Comparison of ENCODE assay signal across 26 cellular contexts in genomic region chr15:49062900-49063299, GRCh38.
"Had no signal": no experiment of that assay in that cellular context is flagged by ENCODE, and none has a peak within 500 bp of the region (broad histone marks: within the 10 kb centered on the region; RNA-seq: fewer than 3 reads in every experiment).

No MANE protein-coding gene starts in this region.

- H3K4me3 Mint-ChIP-seq: activated naive CD8-positive, alpha-beta T cell; central memory CD8-positive, alpha-beta T cell; dendritic cell treated with granulocyte-macrophage colony-stimulating factor and Interleukin-4, amounts not matched to agents 40 ng/mL and 50 ng/mL, for 4 days; endodermal cell; mesothelial cell of epicardium; naive thymus-derived CD4-positive, alpha-beta T cell; neural crest cell; stimulated activated effector memory CD8-positive, alpha-beta T cell treated with anti-CD3 and anti-CD28 coated beads, Interleukin-12 subunit alpha, Interleukin-12 subunit beta, amount 100 ng/mL, for 72 hours; stimulated activated naive CD8-positive, alpha-beta T cell treated with anti-CD3 and anti-CD28 coated beads, Interleukin-15, Interleukin-2, amounts not matched to agents 100 ng/mL and 50 ng/mL, for 24 hours; T-helper 2 cell treated with Interferon-gamma antibody and Interleukin-4, amounts not matched to agents 5 μg/mL and 100 μg/mL, for 36 hours had no signal

- DNase-seq: activated CD4-positive, alpha-beta T cell treated with anti-CD3 and anti-CD28 coated beads for 48 hours; activated CD4-positive, alpha-beta T cell treated with anti-CD3 and anti-CD28 coated beads, Interleukin-2, amount 50 U/mL, for 48 hours; activated CD8-positive, alpha-beta memory T cell treated with anti-CD3 and anti-CD28 coated beads for 24 hours; activated effector memory CD4-positive, alpha-beta T cell treated with Interleukin-2 at 50 U/mL for 16 hours; activated naive CD4-positive, alpha-beta T cell treated with Interleukin-2 at 50 U/mL for 16 hours; foreskin fibroblast; heart right ventricle; left ventricle myocardium inferior; naive thymus-derived CD4-positive, alpha-beta T cell; stimulated activated CD4-positive, alpha-beta T cell treated with anti-CD3 and anti-CD28 coated beads, Interleukin-4, amount 100 ng/mL, for 24 hours had no signal

- FAIRE-seq: bronchial epithelial cell, small intestine had no signal

- ATAC-seq: esophagus mucosa; heart right ventricle; sciatic nerve; stimulated activated effector memory CD8-positive, alpha-beta T cell treated with anti-CD3 and anti-CD28 coated beads, Interleukin-12 subunit alpha, Interleukin-12 subunit beta, amount 100 ng/mL, for 72 hours had no signal

- H3K27me3 ChIP-seq: upper lobe of left lung, vagina had no signal

- H3K4me1 Mint-ChIP-seq: central memory CD8-positive, alpha-beta T cell; neural crest cell; stimulated activated effector memory CD8-positive, alpha-beta T cell treated with anti-CD3 and anti-CD28 coated beads, Interleukin-12 subunit alpha, Interleukin-12 subunit beta, amount 100 ng/mL, for 72 hours had no signal

- H3K4me1 ChIP-seq: vagina had no signal

- H3K9me3 ChIP-seq: heart right ventricle, left ventricle myocardium inferior, upper lobe of left lung, vagina had no signal

- H3K27me3 Mint-ChIP-seq: activated naive CD8-positive, alpha-beta T cell; dendritic cell treated with granulocyte-macrophage colony-stimulating factor and Interleukin-4, amounts not matched to agents 40 ng/mL and 50 ng/mL, for 4 days; progenitor cell of endocrine pancreas had no signal

- H3K27ac ChIP-seq: heart right ventricle, left ventricle myocardium inferior, upper lobe of left lung, vagina had no signal

- H3K27ac Mint-ChIP-seq: activated naive CD8-positive, alpha-beta T cell; dendritic cell treated with granulocyte-macrophage colony-stimulating factor and Interleukin-4, amounts not matched to agents 40 ng/mL and 50 ng/mL, for 4 days; endodermal cell; mesothelial cell of epicardium; progenitor cell of endocrine pancreas; stimulated activated effector memory CD8-positive, alpha-beta T cell treated with anti-CD3 and anti-CD28 coated beads, Interleukin-12 subunit alpha, Interleukin-12 subunit beta, amount 100 ng/mL, for 72 hours; stimulated activated naive CD8-positive, alpha-beta T cell treated with anti-CD3 and anti-CD28 coated beads, Interleukin-15, Interleukin-2, amounts not matched to agents 100 ng/mL and 50 ng/mL, for 24 hours; T-helper 2 cell treated with Interferon-gamma antibody and Interleukin-4, amounts not matched to agents 5 μg/mL and 100 μg/mL, for 36 hours had no signal

- H3K36me3 Mint-ChIP-seq: activated naive CD8-positive, alpha-beta T cell; mesothelial cell of epicardium; stimulated activated effector memory CD8-positive, alpha-beta T cell treated with anti-CD3 and anti-CD28 coated beads, Interleukin-12 subunit alpha, Interleukin-12 subunit beta, amount 100 ng/mL, for 72 hours had no signal

- H3K36me3 ChIP-seq: heart right ventricle, left ventricle myocardium inferior, upper lobe of left lung, vagina had no signal

- H3K4me3 ChIP-seq: heart right ventricle, left ventricle myocardium inferior, upper lobe of left lung, vagina had no signal

- H3K9me3 Mint-ChIP-seq: central memory CD8-positive, alpha-beta T cell; dendritic cell treated with granulocyte-macrophage colony-stimulating factor and Interleukin-4, amounts not matched to agents 40 ng/mL and 50 ng/mL, for 4 days; endodermal cell; mesothelial cell of epicardium; naive thymus-derived CD4-positive, alpha-beta T cell; neural crest cell; stimulated activated effector memory CD8-positive, alpha-beta T cell treated with anti-CD3 and anti-CD28 coated beads, Interleukin-12 subunit alpha, Interleukin-12 subunit beta, amount 100 ng/mL, for 72 hours; stimulated activated naive CD8-positive, alpha-beta T cell treated with anti-CD3 and anti-CD28 coated beads, Interleukin-15, Interleukin-2, amounts not matched to agents 100 ng/mL and 50 ng/mL, for 24 hours; T-helper 2 cell treated with Interferon-gamma antibody and Interleukin-4, amounts not matched to agents 5 μg/mL and 100 μg/mL, for 36 hours had no signal
